In genomic region chr2:180125245-180125962, GRCh38 we compare ENCODE assay signal across 1 cellular context.
TF ChIP-seq lines count a peak whose summit lies in the region.

No MANE protein-coding gene starts in this region.

TF ChIP-seq in HepG2, 621 proteins besides CTCF, POLR2A, EP300 and RAD21 (continued from another document):
- TF ChIP-seq CBX2 (IDR thresholded peaks at IDR 0.05; ENCODE audit: low read depth, low read length) (no peak), CBX2 (CRISPR knock-in tag; IDR thresholded peaks at IDR 0.05; ENCODE audit: low read depth) (no peak), CBX5 (CRISPR knock-in tag; IDR thresholded peaks at IDR 0.05; ENCODE audit: borderline replicate concordance) (no peak)
